In genomic region chr10:63286754-63287264, GRCh38 we compare ENCODE assay signal across 12 cellular contexts.
DNase-seq lines count a peak whose midpoint lies in the region; ATAC-seq and TF ChIP-seq lines count a peak whose summit lies in the region.
"Had no signal": no experiment of that assay in that cellular context is flagged by ENCODE, and none has a peak within 500 bp of the region (broad histone marks: within the 10 kb centered on the region; RNA-seq: fewer than 3 reads in every experiment).

No MANE protein-coding gene starts in this region.

- H3K9me3 Mint-ChIP-seq in CD14-positive monocyte = no peaks in the 10 kb centered on the region
- H3K9me3 Mint-ChIP-seq: activated naive CD4-positive, alpha-beta T cell treated with anti-CD3 and anti-CD28 coated beads, Interleukin-2, amount 50 U/mL, for 24 hours; dendritic cell treated with granulocyte-macrophage colony-stimulating factor and Interleukin-4, amounts not matched to agents 40 ng/mL and 50 ng/mL, for 4 days; nephron had no signal

- no peak overlapping the region for H3K27ac ChIP-seq in vagina

- intact Hi-C loops in CD14-positive monocyte (cut with micrococcal nuclease) = no loop called here
- intact Hi-C loops in vagina (cut with DNase I) = no loop called here

- H3K36me3 Mint-ChIP-seq in CD14-positive monocyte = peaks cover 0 to 2% of the 10 kb centered on the region in 2 donors

- TF ChIP-seq CTCF in CD14-positive monocyte (IDR thresholded peaks at IDR 0.05) (no peak), vagina (IDR thresholded peaks at IDR 0.05) (no peak)

- no peak for DNase-seq in CD14-positive monocyte (ENCODE audit: low spot score)
- no peak for DNase-seq in vagina (ENCODE audit: extremely low spot score in 2 of 2)
- no peak for DNase-seq in NCI-H146 treated with DMSO at 0.1 percent for 48 hours (lab: John Stamatoyannopoulos, UW; ENCODE audit: unreplicated experiment)
- no peak for DNase-seq in NCI-H1694 treated with DMSO at 0.1 percent for 48 hours (lab: John Stamatoyannopoulos, UW)
- DNase-seq: NCI-H1092 had no signal

- H3K4me3 ChIP-seq in vagina = no peak overlapping the region

- H3K4me1 Mint-ChIP-seq in CD14-positive monocyte = peaks cover 7% of the 10 kb centered on the region

- H3K27me3 ChIP-seq in vagina = no peaks in the 10 kb centered on the region

- no peak overlapping the region for H3K27ac Mint-ChIP-seq in CD14-positive monocyte
- H3K27ac Mint-ChIP-seq: activated naive CD4-positive, alpha-beta T cell treated with anti-CD3 and anti-CD28 coated beads, Interleukin-2, amount 50 U/mL, for 24 hours; dendritic cell treated with granulocyte-macrophage colony-stimulating factor and Interleukin-4, amounts not matched to agents 40 ng/mL and 50 ng/mL, for 4 days had no signal

- no peak overlapping the region for H3K4me3 Mint-ChIP-seq in CD14-positive monocyte
- H3K4me3 Mint-ChIP-seq: activated naive CD4-positive, alpha-beta T cell treated with anti-CD3 and anti-CD28 coated beads, Interleukin-2, amount 50 U/mL, for 24 hours; dendritic cell treated with granulocyte-macrophage colony-stimulating factor and Interleukin-4, amounts not matched to agents 40 ng/mL and 50 ng/mL, for 4 days; nephron had no signal

- peak; percentile 82 for ATAC-seq in GM18870 (IDR thresholded peaks at IDR 0.05; ENCODE audit: unreplicated experiment)
- peak; percentile 76 for ATAC-seq in GM21717 (IDR thresholded peaks at IDR 0.05; ENCODE audit: unreplicated experiment)
- peak; percentile 75 for ATAC-seq in HG03159 (IDR thresholded peaks at IDR 0.05; ENCODE audit: unreplicated experiment)
- ATAC-seq in esophagus mucosa = peak; percentile 93

- no peak for TF ChIP-seq POLR2A in vagina (IDR thresholded peaks at IDR 0.05)

- no peaks in the 10 kb centered on the region for H3K27me3 Mint-ChIP-seq in CD14-positive monocyte (ENCODE audit: low read depth in 3 of 3)
- H3K27me3 Mint-ChIP-seq: activated naive CD4-positive, alpha-beta T cell treated with anti-CD3 and anti-CD28 coated beads, Interleukin-2, amount 50 U/mL, for 24 hours; dendritic cell treated with granulocyte-macrophage colony-stimulating factor and Interleukin-4, amounts not matched to agents 40 ng/mL and 50 ng/mL, for 4 days had no signal

- H3K36me3 ChIP-seq in vagina = no peaks in the 10 kb centered on the region

- no peaks in the 10 kb centered on the region for H3K9me3 ChIP-seq in vagina

- H3K4me1 ChIP-seq in vagina = no peaks in the 10 kb centered on the region
